ENCODE assay signal across 11 cellular contexts in the genomic region with DNA sequence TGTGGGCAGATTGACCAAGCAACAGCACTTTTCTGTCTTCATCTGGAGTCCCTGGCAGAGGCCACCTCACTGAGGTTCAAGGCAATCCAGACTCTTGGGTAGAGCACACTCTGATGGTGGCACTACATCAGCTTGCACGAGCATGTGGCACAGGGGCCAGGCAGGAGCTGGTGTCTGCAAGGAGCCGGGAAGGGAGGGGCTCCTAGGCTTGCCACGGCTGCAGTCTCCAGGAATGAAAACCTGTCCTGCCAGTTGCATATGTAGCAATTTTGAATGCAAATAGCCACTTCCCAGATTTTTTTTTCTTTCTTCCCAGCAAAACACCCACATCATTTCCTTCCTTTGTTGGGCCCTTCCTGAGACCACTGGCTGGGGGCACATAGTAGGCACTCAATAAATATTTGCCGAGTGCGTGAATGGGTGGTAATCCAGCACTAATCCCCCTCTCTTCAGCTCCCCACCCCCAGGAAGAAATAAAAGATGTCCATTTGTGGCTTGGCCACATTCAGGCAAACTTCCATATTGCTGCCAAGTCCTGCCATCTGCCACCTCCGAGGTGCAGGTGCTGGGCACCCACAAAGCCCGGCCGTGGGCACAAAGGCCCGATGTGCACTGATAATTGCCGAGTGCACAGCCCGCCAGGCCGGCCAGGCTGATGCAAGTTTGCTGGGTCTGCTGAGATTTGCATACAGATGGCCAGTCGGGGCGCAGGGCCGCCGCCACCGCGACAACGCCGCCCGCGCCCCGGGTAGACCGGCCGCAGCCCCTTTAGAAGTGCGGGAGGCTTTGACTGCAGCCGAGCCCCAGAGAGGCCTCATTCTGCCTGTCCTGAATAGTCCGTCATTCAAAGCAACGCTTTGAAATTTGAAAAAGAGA.
DNase-seq lines count a peak whose midpoint lies in the region; ATAC-seq and TF ChIP-seq lines count a peak whose summit lies in the region.
"Had no signal": no experiment of that assay in that cellular context is flagged by ENCODE, and none has a peak within 500 bp of the region (broad histone marks: within the 10 kb centered on the region; RNA-seq: fewer than 3 reads in every experiment).

No MANE protein-coding gene starts in this region.

- H3K4me3 ChIP-seq in Caco-2 (ENCODE audit: low read depth, low read length) = peak overlapping the region; percentile 26; the same call in 1 of the 2 replicates
- no peak overlapping the region for H3K4me3 ChIP-seq in mucosa of descending colon

- peaks cover 27% of the 10 kb centered on the region for H3K4me1 Mint-ChIP-seq in Caco-2 (ENCODE audit: low read depth, unreplicated experiment)

- intact Hi-C loops in Caco-2 (cut with micrococcal nuclease; ENCODE audit: unreplicated experiment) = loop anchor here (1.0 to 10.0 kb wide), 5 partner anchors 26 to 413 kb away; a partner anchor contains a TSS
- intact Hi-C loops in mucosa of descending colon (cut with DNase I, micrococcal nuclease) = loop anchor here in 1 of 2 donors (10.0 kb wide), 1 partner anchor 82 kb away; no protein-coding TSS in a partner anchor

- no peaks in the 10 kb centered on the region for H3K9me3 Mint-ChIP-seq in Caco-2 (ENCODE audit: unreplicated experiment)

- peaks cover 18% of the 10 kb centered on the region; the same call in 1 of the 2 replicates for H3K4me1 ChIP-seq in Caco-2
- peaks cover 16% of the 10 kb centered on the region for H3K4me1 ChIP-seq in mucosa of descending colon (ENCODE audit: low read depth)

- no peaks in the 10 kb centered on the region for H3K27me3 ChIP-seq in Caco-2 (replicated peaks; ENCODE audit: control insufficient read depth, insufficient read depth, low read length)

- CTCF ChIA-PET in Caco-2 (lab: Charles Lee) = interaction anchor here (1.2 kb wide), 1 partner anchor 73 kb away, joined by 3 read pairs; no protein-coding TSS in a partner anchor

- DNase-seq in Caco-2 (peak; percentile 83), NCI-H1105 (lab: John Stamatoyannopoulos, UW) (peak; percentile 75), caudate nucleus (lab: John Stamatoyannopoulos, UW) (peak in 26 of 61 donors; percentile 5 to 59 (median 20)), mucosa of descending colon (peak; percentile 74 to 82 (median 76)), superior temporal gyrus (ENCODE audit: extremely low spot score) (no peak)
- no peak for DNase-seq in activated naive CD4-positive, alpha-beta T cell (lab: John Stamatoyannopoulos, UW)
- DNase-seq: naive B cell, NCI-H345, T1000 had no signal

- H3K4me3 Mint-ChIP-seq in Caco-2 (ENCODE audit: unreplicated experiment) = peak overlapping the region; percentile 75

- H3K9me3 ChIP-seq in Caco-2 (no peaks in the 10 kb centered on the region), mucosa of descending colon (no peaks in the 10 kb centered on the region)

- ATAC-seq in mucosa of descending colon (peak; percentile 92), GM19395 (IDR thresholded peaks at IDR 0.05; ENCODE audit: unreplicated experiment) (no peak), HG03469 (IDR thresholded peaks at IDR 0.05; ENCODE audit: unreplicated experiment) (no peak)

- TF ChIP-seq CTCF in Caco-2 (IDR thresholded peaks at IDR 0.05; ENCODE audit: insufficient read depth in 1 of 2, low read depth in 1 of 2, low read length in 1 of 2, severe bottlenecking in 1 of 2, unreplicated experiment in 1 of 2) = no peak
- TF ChIP-seq CTCF in mucosa of descending colon (IDR thresholded peaks at IDR 0.05) = no peak

- no TSS peak for BruUV-seq in Caco-2 (replicated peaks; lab: Mats Ljungman, UMichigan)

- H3K36me3 Mint-ChIP-seq in Caco-2 (ENCODE audit: insufficient read depth, unreplicated experiment) = peaks cover 13% of the 10 kb centered on the region

- peak overlapping the region; percentile 68 for H3K27ac ChIP-seq in caudate nucleus (ENCODE audit: low read depth, low read length)

- POLR2A ChIA-PET in Caco-2 (lab: Charles Lee) = interaction anchor here (0.5 to 0.6 kb wide), 3 partner anchors 113 to 381 kb away, joined by 3 read pairs; no protein-coding TSS in a partner anchor

- peak overlapping the region; percentile 96 for H3K27ac Mint-ChIP-seq in Caco-2 (ENCODE audit: unreplicated experiment)
- H3K27ac Mint-ChIP-seq: naive B cell had no signal

- H3K27me3 Mint-ChIP-seq in Caco-2 (ENCODE audit: insufficient read depth, unreplicated experiment) = no peaks in the 10 kb centered on the region

- H3K36me3 ChIP-seq in Caco-2 (ENCODE audit: control insufficient read depth, insufficient read depth, low read length) (no peaks in the 10 kb centered on the region), mucosa of descending colon (ENCODE audit: low read depth) (no peaks in the 10 kb centered on the region)

Comparison
In these comparisons a context has a peak if more than half of its experiments do, and no peak if none do; other contexts are left out.
1. DNase-seq: peak in Caco-2 (2 of 2), NCI-H1105 (single experiment) and mucosa of descending colon (3 of 3); none in superior temporal gyrus (single experiment) and activated naive CD4-positive, alpha-beta T cell (0 of 4).